ENCODE assay signal across 8 cellular contexts in the genomic region with DNA sequence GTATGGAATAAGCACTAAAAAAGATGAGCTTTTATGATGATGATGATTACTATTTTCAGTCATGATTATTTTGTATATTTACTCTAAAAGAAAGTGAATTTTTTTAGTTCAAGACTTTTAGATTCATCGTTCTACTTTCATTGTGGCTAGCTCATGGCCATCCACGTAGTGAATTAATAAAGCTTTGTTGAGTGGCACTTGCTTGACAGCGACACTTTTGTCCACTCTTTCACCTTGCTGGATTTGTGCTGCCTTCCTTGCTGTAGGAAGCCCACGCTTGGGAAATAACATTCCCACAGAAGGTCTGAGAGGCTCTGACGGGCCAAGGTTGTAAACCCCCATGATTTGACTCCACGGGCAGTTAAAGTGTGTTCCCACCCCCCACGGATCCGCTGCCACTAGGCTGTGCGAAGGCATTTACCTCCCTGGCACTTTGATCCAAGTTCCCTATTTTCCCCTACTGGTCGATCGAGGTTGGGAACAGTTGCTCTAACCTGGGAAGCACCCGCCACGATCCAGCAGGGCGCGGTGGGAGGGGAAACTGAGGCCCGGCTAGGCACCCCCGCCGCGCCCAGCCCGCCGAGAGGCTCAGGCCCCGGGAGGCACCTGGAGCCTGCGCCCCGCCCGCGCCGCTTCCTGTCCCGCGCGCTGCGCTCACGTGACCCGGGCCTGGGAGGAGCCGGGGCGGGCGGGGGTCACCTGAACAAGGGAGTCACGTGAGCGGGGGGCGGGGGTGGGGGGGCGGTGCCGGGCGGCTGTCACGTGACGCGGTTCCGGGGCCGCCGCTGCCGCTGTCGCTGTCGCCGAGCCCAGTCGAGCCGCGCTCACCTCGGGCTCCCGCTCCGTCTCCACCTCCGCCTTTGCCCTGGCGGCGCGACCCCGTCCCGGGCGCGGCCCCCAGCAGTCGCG. TPM values are rescaled to one million over a fixed set of nuclear protein-coding genes. Genes with fewer than 3 reads are reported as not detected.
DNase-seq lines count a peak whose midpoint lies in the region; ATAC-seq lines count a peak whose summit lies in the region.

A gene with protein sequence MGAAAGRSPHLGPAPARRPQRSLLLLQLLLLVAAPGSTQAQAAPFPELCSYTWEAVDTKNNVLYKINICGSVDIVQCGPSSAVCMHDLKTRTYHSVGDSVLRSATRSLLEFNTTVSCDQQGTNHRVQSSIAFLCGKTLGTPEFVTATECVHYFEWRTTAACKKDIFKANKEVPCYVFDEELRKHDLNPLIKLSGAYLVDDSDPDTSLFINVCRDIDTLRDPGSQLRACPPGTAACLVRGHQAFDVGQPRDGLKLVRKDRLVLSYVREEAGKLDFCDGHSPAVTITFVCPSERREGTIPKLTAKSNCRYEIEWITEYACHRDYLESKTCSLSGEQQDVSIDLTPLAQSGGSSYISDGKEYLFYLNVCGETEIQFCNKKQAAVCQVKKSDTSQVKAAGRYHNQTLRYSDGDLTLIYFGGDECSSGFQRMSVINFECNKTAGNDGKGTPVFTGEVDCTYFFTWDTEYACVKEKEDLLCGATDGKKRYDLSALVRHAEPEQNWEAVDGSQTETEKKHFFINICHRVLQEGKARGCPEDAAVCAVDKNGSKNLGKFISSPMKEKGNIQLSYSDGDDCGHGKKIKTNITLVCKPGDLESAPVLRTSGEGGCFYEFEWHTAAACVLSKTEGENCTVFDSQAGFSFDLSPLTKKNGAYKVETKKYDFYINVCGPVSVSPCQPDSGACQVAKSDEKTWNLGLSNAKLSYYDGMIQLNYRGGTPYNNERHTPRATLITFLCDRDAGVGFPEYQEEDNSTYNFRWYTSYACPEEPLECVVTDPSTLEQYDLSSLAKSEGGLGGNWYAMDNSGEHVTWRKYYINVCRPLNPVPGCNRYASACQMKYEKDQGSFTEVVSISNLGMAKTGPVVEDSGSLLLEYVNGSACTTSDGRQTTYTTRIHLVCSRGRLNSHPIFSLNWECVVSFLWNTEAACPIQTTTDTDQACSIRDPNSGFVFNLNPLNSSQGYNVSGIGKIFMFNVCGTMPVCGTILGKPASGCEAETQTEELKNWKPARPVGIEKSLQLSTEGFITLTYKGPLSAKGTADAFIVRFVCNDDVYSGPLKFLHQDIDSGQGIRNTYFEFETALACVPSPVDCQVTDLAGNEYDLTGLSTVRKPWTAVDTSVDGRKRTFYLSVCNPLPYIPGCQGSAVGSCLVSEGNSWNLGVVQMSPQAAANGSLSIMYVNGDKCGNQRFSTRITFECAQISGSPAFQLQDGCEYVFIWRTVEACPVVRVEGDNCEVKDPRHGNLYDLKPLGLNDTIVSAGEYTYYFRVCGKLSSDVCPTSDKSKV (N-terminal part only) (plus strand): TSS at position 788 of the 909 bp plus-strand sequence. CDS start 165 bp downstream, outside the sequence.

- 2% methylated on average over 68 of the region's 68 CpGs for WGBS in urinary bladder

- intact Hi-C loops in T-helper 2 cell treated with Interferon-gamma antibody and Interleukin-4, amounts not matched to agents 100 ng/mL and 5 ng/mL, for 36 hours (cut with micrococcal nuclease) = loop anchor here (1.0 to 2.0 kb wide), 5 partner anchors 48 to 275 kb away; a partner anchor contains a TSS
- intact Hi-C loops in left ventricle myocardium superior (cut with micrococcal nuclease) = no loop called here

- DNase-seq in NCI-H1417 treated with DMSO at 0.1 percent for 48 hours (lab: John Stamatoyannopoulos, UW) (peak; percentile 72), left ventricle myocardium superior (peak; percentile 97), pulmonary artery endothelial cell (ENCODE audit: low read depth, low spot score) (no peak)

- ATAC-seq in GM18498 (IDR thresholded peaks at IDR 0.05; ENCODE audit: unreplicated experiment) (peak; percentile 85), HG02763 (IDR thresholded peaks at IDR 0.05; ENCODE audit: unreplicated experiment) (peak; percentile 79), left ventricle myocardium superior (peak; percentile 91)

- H3K27ac ChIP-seq in angular gyrus (ENCODE audit: low read depth, low read length) (peak within 1 kb of the TSS; percentile 71), urinary bladder (ENCODE audit: low read depth) (peak within 1 kb of the TSS; percentile 87)

- peaks cover 3% of the 10 kb centered on the region for H3K4me1 ChIP-seq in urinary bladder (ENCODE audit: insufficient read depth)

- H3K36me3 ChIP-seq in urinary bladder (ENCODE audit: insufficient read depth) = no peaks in the 10 kb centered on the region

- H3K4me3 ChIP-seq in urinary bladder (ENCODE audit: low read depth, low read length) = peak within 1 kb of the TSS; percentile 100

RNA-seq across cellular contexts. Expression of the gene that starts here (rescaled TPM):
- total RNA-seq in T-helper 2 cell treated with Interferon-gamma antibody and Interleukin-4, amounts not matched to agents 100 ng/mL and 5 ng/mL, for 36 hours = 59.5 and 64.0 TPM in 2 replicates
- total RNA-seq in left ventricle myocardium superior = 68.4 TPM
- 63.2 and 72.4 TPM in 2 replicates for total RNA-seq in pulmonary artery endothelial cell
- 46.6 TPM for total RNA-seq in urinary bladder
- polyA plus RNA-seq in urinary bladder = 32.1 TPM
